Comparison of ENCODE assay signal across 8 cellular contexts in genomic region chr9:98807070-98807810, GRCh38. TPM values are rescaled to one million over a fixed set of nuclear protein-coding genes. Genes with fewer than 3 reads are reported as not detected.
DNase-seq lines count a peak whose midpoint lies in the region; ATAC-seq and TF ChIP-seq lines count a peak whose summit lies in the region.

Gene GALNT12, plus strand, starts transcription at chr9:98807670. Its CDS starts 29 bp downstream, at chr9:98807699.

- no peaks in the 10 kb centered on the region for H3K27me3 Mint-ChIP-seq in Caco-2 (ENCODE audit: insufficient read depth, unreplicated experiment)

- H3K27me3 ChIP-seq in Caco-2 (replicated peaks; ENCODE audit: control insufficient read depth, insufficient read depth, low read length) (no peaks in the 10 kb centered on the region), adipocyte (replicated peaks; ENCODE audit: control insufficient read depth, insufficient read depth, low read length) (no peaks in the 10 kb centered on the region)

- H3K9me3 Mint-ChIP-seq in Caco-2 (ENCODE audit: unreplicated experiment), result no peaks in the 10 kb centered on the region

- POLR2A ChIA-PET in Caco-2 (lab: Charles Lee), result no interaction called here

- peak within 1 kb of the TSS; percentile 80 for H3K4me3 Mint-ChIP-seq in Caco-2 (ENCODE audit: unreplicated experiment)

- BruUV-seq in Caco-2 (replicated peaks; lab: Mats Ljungman, UMichigan), result no TSS peak

- ATAC-seq in HG02588 (IDR thresholded peaks at IDR 0.05; ENCODE audit: unreplicated experiment), result peak; percentile 55

- TF ChIP-seq CTCF in Caco-2 (IDR thresholded peaks at IDR 0.05; ENCODE audit: insufficient read depth in 1 of 2, low read depth in 1 of 2, low read length in 1 of 2, severe bottlenecking in 1 of 2, unreplicated experiment in 1 of 2), result no peak

- H3K36me3 ChIP-seq in Caco-2 (ENCODE audit: control insufficient read depth, insufficient read depth, low read length) (no peaks in the 10 kb centered on the region), adipocyte (ENCODE audit: control insufficient read depth, insufficient read depth, low read length, severe bottlenecking) (no peaks in the 10 kb centered on the region)

- peak; percentile 68 for TF ChIP-seq POLR2A in Raji (IDR thresholded peaks at IDR 0.05; ENCODE audit: insufficient read depth, low read depth, low read length)

- H3K4me3 ChIP-seq in Caco-2 (ENCODE audit: low read depth, low read length) (peak within 1 kb of the TSS; percentile 65), adipocyte (ENCODE audit: low read length) (peak within 1 kb of the TSS; percentile 83), iPS-11a (ENCODE audit: low read depth, low read length) (peak within 1 kb of the TSS; percentile 33), skin epidermis (peak within 1 kb of the TSS; percentile 8 to 47 (median 34))

- H3K9ac ChIP-seq in adipocyte (ENCODE audit: low read length), result peak within 1 kb of the TSS; percentile 68

- DNase-seq in Caco-2 (peak in 1 of 2 experiments; percentile 59), adipocyte (ENCODE audit: low read depth) (peak; percentile 45), D341Med (ENCODE audit: low spot score) (no peak), NCI-H1048 (lab: John Stamatoyannopoulos, UW) (no peak)

- H3K4me1 ChIP-seq in Caco-2 (peaks cover 33% of the 10 kb centered on the region), adipocyte (ENCODE audit: control insufficient read depth, insufficient read depth, low read length) (peaks cover 31% of the 10 kb centered on the region)

- peak within 1 kb of the TSS in 2 of 21 experiments; percentile 18 to 28 for H3K27ac ChIP-seq in skin epidermis

- no peak within 1 kb of the TSS for H3K27ac Mint-ChIP-seq in Caco-2 (ENCODE audit: unreplicated experiment)

- intact Hi-C loops in Caco-2 (cut with micrococcal nuclease; ENCODE audit: unreplicated experiment), result no loop called here

- CTCF ChIA-PET in Caco-2 (lab: Charles Lee), result interaction anchor here (0.9 to 1.7 kb wide), 2 partner anchors 12 to 32 kb away, joined by 3 to 5 read pairs; no protein-coding TSS in a partner anchor

- H3K36me3 Mint-ChIP-seq in Caco-2 (ENCODE audit: insufficient read depth, unreplicated experiment), result no peaks in the 10 kb centered on the region

- H3K4me1 Mint-ChIP-seq in Caco-2 (ENCODE audit: low read depth, unreplicated experiment), result peaks cover 30% of the 10 kb centered on the region

- H3K9me3 ChIP-seq in Caco-2, result no peaks in the 10 kb centered on the region
- no peaks in the 10 kb centered on the region for H3K9me3 ChIP-seq in adipocyte (ENCODE audit: control insufficient read depth, low read length)

RNA-seq across cellular contexts. Expression of gene GALNT12, which starts in this region (rescaled TPM):
- total RNA-seq in Caco-2 (2022), result 3.6 and 3.9 TPM in 2 replicates

Comparison
In these comparisons a context has a peak if more than half of its experiments do, and no peak if none do; other contexts are left out.
1. H3K4me3 ChIP-seq: peak in every context shown above with its lines; median percentile 83 in adipocyte; 65 in Caco-2; 34 in skin epidermis; 33 in iPS-11a.